ENCODE assay signal across 8 cellular contexts in genomic region chr3:196684548-196685407, GRCh38. TPM values are rescaled to one million over a fixed set of nuclear protein-coding genes. Genes with fewer than 3 reads are reported as not detected.
A peak's percentile ranks its signal among the peaks of the same experiment; 100 is the strongest.
DNase-seq lines count a peak whose midpoint lies in the region; ATAC-seq lines count a peak whose summit lies in the region.

No MANE protein-coding gene starts in this region.

- H3K4me2 ChIP-seq in BLaER1 treated with 17β-estradiol and CSF1 and Interleukin-3, amounts not matched to agents 10 nM and 100 nM: peak overlapping the region; percentile 50 to 93 (median 77)

- H3K27ac ChIP-seq in BLaER1 treated with 17β-estradiol and CSF1 and Interleukin-3, amounts not matched to agents 10 nM and 100 nM: peak overlapping the region; percentile 85 to 97 (median 93); a peak in 21 of 22 replicates

- peaks cover 23 to 34% (median 28%) of the 10 kb centered on the region in 11 experiments for H3K9me3 ChIP-seq in BLaER1 treated with 17β-estradiol and CSF1 and Interleukin-3, amounts not matched to agents 10 nM and 100 nM (replicated peaks in 1 of 11)

- no peaks in the 10 kb centered on the region for H4K20me1 ChIP-seq in BLaER1 treated with 17β-estradiol and CSF1 and Interleukin-3, amounts not matched to agents 10 nM and 100 nM

- DNase-seq in NCI-H524 (lab: John Stamatoyannopoulos, UW): peak; percentile 26 to 65
- peak; percentile 54 to 57 for DNase-seq in activated CD4-positive, alpha-beta T cell treated with anti-CD3 and anti-CD28 coated beads, Interleukin-2, amount 50 U/mL, for 4 hours
- peak; percentile 43 for DNase-seq in effector CD8-positive, alpha-beta T cell (lab: John Stamatoyannopoulos, UW)
- peak; percentile 69 for DNase-seq in mucosa of gallbladder (ENCODE audit: low spot score)
- peak; percentile 42 to 43 for DNase-seq in stimulated activated CD8-positive, alpha-beta memory T cell treated with anti-CD3 and anti-CD28 coated beads, Interleukin-4, amount 100 ng/mL, for 4 hours (ENCODE audit: low read depth in 2 of 2, low spot score in 1 of 2)

- peaks cover 8 to 33% (median 18%) of the 10 kb centered on the region in 11 experiments; a peak in 21 of 22 replicates for H3K36me3 ChIP-seq in BLaER1 treated with 17β-estradiol and CSF1 and Interleukin-3, amounts not matched to agents 10 nM and 100 nM

- H3K4me3 ChIP-seq in BLaER1 treated with 17β-estradiol and CSF1 and Interleukin-3, amounts not matched to agents 10 nM and 100 nM: no peak overlapping the region; a peak in 1 of 20 replicates

- H3K9ac ChIP-seq in BLaER1 treated with 17β-estradiol and CSF1 and Interleukin-3, amounts not matched to agents 10 nM and 100 nM: peak overlapping the region; percentile 39 to 64 (median 45); a peak in 17 of 22 replicates

- ATAC-seq in GM19035 (IDR thresholded peaks at IDR 0.05; ENCODE audit: unreplicated experiment) (peak; percentile 80), HG03378 (IDR thresholded peaks at IDR 0.05; ENCODE audit: unreplicated experiment) (peak; percentile 91)

- H3K4me1 ChIP-seq in BLaER1 treated with 17β-estradiol and CSF1 and Interleukin-3, amounts not matched to agents 10 nM and 100 nM: peaks cover 51 to 62% (median 58%) of the 10 kb centered on the region in 10 experiments

- H3K27me3 ChIP-seq in BLaER1 treated with 17β-estradiol and CSF1 and Interleukin-3, amounts not matched to agents 10 nM and 100 nM: no peaks in the 10 kb centered on the region

RNA-seq across cellular contexts. Expression of gene CEP19, which starts 27.3 kb away (rescaled TPM):
- total RNA-seq in mucosa of gallbladder: 3.3 TPM

RNA-seq across cellular contexts. Expression of gene PIGX, which starts 27.4 kb away (rescaled TPM):
- total RNA-seq in mucosa of gallbladder: 21.5 TPM

RNA-seq across cellular contexts. Expression of gene NRROS, which starts 45.3 kb away (rescaled TPM):
- total RNA-seq in mucosa of gallbladder: 6.4 TPM

RNA-seq across cellular contexts. Expression of gene PAK2, which starts 54.9 kb away (rescaled TPM):
- 63.4 TPM for total RNA-seq in mucosa of gallbladder
